18 cellular contexts compared by ENCODE assay signal in genomic region chr3:128355549-128355930, GRCh38.
"Had no signal": no experiment of that assay in that cellular context is flagged by ENCODE, and none has a peak within 500 bp of the region (broad histone marks: within the 10 kb centered on the region; RNA-seq: fewer than 3 reads in every experiment).

No MANE protein-coding gene starts in this region.

- H3K4me3 Mint-ChIP-seq: naive thymus-derived CD8-positive, alpha-beta T cell; neural crest cell had no signal

- H3K9me3 Mint-ChIP-seq: naive thymus-derived CD8-positive, alpha-beta T cell; neural crest cell had no signal

- ATAC-seq: foreskin keratinocyte; left lobe of liver; mucosa of descending colon; naive thymus-derived CD8-positive, alpha-beta T cell; right lobe of liver had no signal

- H3K27me3 Mint-ChIP-seq: naive thymus-derived CD8-positive, alpha-beta T cell had no signal

- H3K4me3 ChIP-seq: colonic mucosa, esophagus squamous epithelium, heart left ventricle, mucosa of descending colon, ovary, right lobe of liver, stomach had no signal

- H3K27ac Mint-ChIP-seq: progenitor cell of endocrine pancreas had no signal

- DNase-seq: colonic mucosa; dermis blood vessel endothelial cell; esophagus squamous epithelium; foreskin keratinocyte; heart left ventricle; islet precursor cell; mammary epithelial cell; mucosa of descending colon; stimulated activated CD4-positive, alpha-beta T cell treated with anti-CD3 and anti-CD28 coated beads, Interleukin-4, amount 100 ng/mL, for 4 hours; stimulated activated naive CD4-positive, alpha-beta T cell; stomach; substantia nigra had no signal
